In genomic region chr2:119541476-119541875, GRCh38 we compare ENCODE assay signal across 32 cellular contexts. TPM values are rescaled to one million over a fixed set of nuclear protein-coding genes. Genes with fewer than 3 reads are reported as not detected.
"Had no signal": no experiment of that assay in that cellular context is flagged by ENCODE, and none has a peak within 500 bp of the region (broad histone marks: within the 10 kb centered on the region; RNA-seq: fewer than 3 reads in every experiment).

No MANE protein-coding gene starts in this region.

- H3K9me3 Mint-ChIP-seq: natural killer cell treated with Interleukin-12 subunit alpha and Interleukin-12 subunit beta and Interleukin-15 and Interleukin-18, amount 100 ng/mL, for 72 hours; stimulated activated memory B cell treated with anti-CD40 and anti-IgM and Interleukin-4, amounts not matched to agents 10 μg/mL and 1 μg/mL and 100 μg/mL, for 72 hours; type B pancreatic cell had no signal

- H3K4me1 ChIP-seq: parathyroid adenoma had no signal

- H3K9ac ChIP-seq: parathyroid adenoma had no signal

- H3K27me3 ChIP-seq: right lobe of liver, uterus had no signal

- DNase-seq: hypothalamus; immature natural killer cell; left ventricle myocardium inferior; midbrain; mucosa of descending colon; naive thymus-derived CD4-positive, alpha-beta T cell; nucleus accumbens; psoas muscle; right lobe of liver; stimulated activated CD4-positive, alpha-beta T cell treated with anti-CD3 and anti-CD28 coated beads, Interleukin-1b, Interleukin-23, amount 100 ng/mL, for 48 hours; stimulated activated CD4-positive, alpha-beta T cell treated with anti-CD3 and anti-CD28 coated beads, Interleukin-2, amount 100 ng/mL, for 48 hours; stimulated activated CD4-positive, alpha-beta T cell treated with anti-CD3 and anti-CD28 coated beads, Interleukin-4, amount 100 ng/mL, for 4 hours; stimulated activated CD8-positive, alpha-beta memory T cell treated with anti-CD3 and anti-CD28 coated beads, Interleukin-4, amount 100 ng/mL, for 48 hours; stimulated activated naive CD4-positive, alpha-beta T cell treated with Interleukin-2 at 50 U/mL for 16 hours; stimulated activated naive CD8-positive, alpha-beta T cell treated with anti-CD3 and anti-CD28 coated beads, Interleukin-15, amount 100 ng/mL, for 72 hours; substantia nigra; uterus had no signal

- H3K4me2 ChIP-seq: smooth muscle cell had no signal

- H3K79me2 ChIP-seq: parathyroid adenoma had no signal

- H3K36me3 Mint-ChIP-seq: naive thymus-derived CD4-positive, alpha-beta T cell; stimulated activated memory B cell treated with anti-CD40 and anti-IgM and Interleukin-4, amounts not matched to agents 10 μg/mL and 1 μg/mL and 100 μg/mL, for 72 hours; type B pancreatic cell had no signal

- H3K4me3 ChIP-seq: left ventricle myocardium inferior, lung, mucosa of descending colon, psoas muscle, right lobe of liver, smooth muscle cell, tibial nerve, uterus had no signal

- H3K36me3 ChIP-seq: left ventricle myocardium inferior, right lobe of liver, tibial nerve, uterus had no signal

- ATAC-seq: mucosa of descending colon; naive thymus-derived CD4-positive, alpha-beta T cell; natural killer cell treated with Interleukin-12 subunit alpha and Interleukin-12 subunit beta and Interleukin-15 and Interleukin-18, amount 100 ng/mL, for 72 hours; psoas muscle; right lobe of liver; stimulated activated memory B cell treated with anti-CD40 and anti-IgM and Interleukin-4, amounts not matched to agents 10 μg/mL and 1 μg/mL and 100 μg/mL, for 72 hours; stimulated activated naive CD8-positive, alpha-beta T cell treated with anti-CD3 and anti-CD28 coated beads, Interleukin-15, amount 100 ng/mL, for 72 hours had no signal

- H3K27ac ChIP-seq: left ventricle myocardium inferior, parathyroid adenoma, psoas muscle, right lobe of liver, tibial nerve, uterus had no signal

- H3K4me3 Mint-ChIP-seq: immature natural killer cell; naive thymus-derived CD4-positive, alpha-beta T cell; natural killer cell treated with Interleukin-12 subunit alpha and Interleukin-12 subunit beta and Interleukin-15 and Interleukin-18, amount 100 ng/mL, for 72 hours; stimulated activated memory B cell treated with anti-CD40 and anti-IgM and Interleukin-4, amounts not matched to agents 10 μg/mL and 1 μg/mL and 100 μg/mL, for 72 hours; stimulated activated naive CD8-positive, alpha-beta T cell treated with anti-CD3 and anti-CD28 coated beads, Interleukin-15, amount 100 ng/mL, for 72 hours; type B pancreatic cell had no signal

- H3K27ac Mint-ChIP-seq: immature natural killer cell; natural killer cell treated with Interleukin-12 subunit alpha and Interleukin-12 subunit beta and Interleukin-15 and Interleukin-18, amount 100 ng/mL, for 72 hours; stimulated activated memory B cell treated with anti-CD40 and anti-IgM and Interleukin-4, amounts not matched to agents 10 μg/mL and 1 μg/mL and 100 μg/mL, for 72 hours; stimulated activated naive CD8-positive, alpha-beta T cell treated with anti-CD3 and anti-CD28 coated beads, Interleukin-15, amount 100 ng/mL, for 72 hours; type B pancreatic cell had no signal

RNA-seq across cellular contexts. Expression of gene CFAP221, which starts 2.8 kb away (rescaled TPM):
- total RNA-seq: lower leg skin; myocyte; naive thymus-derived CD4-positive, alpha-beta T cell; natural killer cell treated with Interleukin-12 subunit alpha and Interleukin-12 subunit beta and Interleukin-15 and Interleukin-18, amount 100 ng/mL, for 72 hours had no signal
- polyA plus RNA-seq: immature natural killer cell; naive thymus-derived CD4-positive, alpha-beta T cell; psoas muscle had no signal

RNA-seq across cellular contexts. Expression of gene SCTR, which starts 17.2 kb away (rescaled TPM):
- total RNA-seq: kidney epithelial cell; lower leg skin; mesenteric fat pad; myocyte; naive thymus-derived CD4-positive, alpha-beta T cell; natural killer cell treated with Interleukin-12 subunit alpha and Interleukin-12 subunit beta and Interleukin-15 and Interleukin-18, amount 100 ng/mL, for 72 hours; osteoblast; posterior vena cava; skeletal muscle tissue; smooth muscle cell; tibial nerve; ureter; uterus had no signal
- polyA plus RNA-seq: immature natural killer cell; naive thymus-derived CD4-positive, alpha-beta T cell; smooth muscle cell had no signal
